12 cellular contexts compared by ENCODE assay signal in the genomic region with DNA sequence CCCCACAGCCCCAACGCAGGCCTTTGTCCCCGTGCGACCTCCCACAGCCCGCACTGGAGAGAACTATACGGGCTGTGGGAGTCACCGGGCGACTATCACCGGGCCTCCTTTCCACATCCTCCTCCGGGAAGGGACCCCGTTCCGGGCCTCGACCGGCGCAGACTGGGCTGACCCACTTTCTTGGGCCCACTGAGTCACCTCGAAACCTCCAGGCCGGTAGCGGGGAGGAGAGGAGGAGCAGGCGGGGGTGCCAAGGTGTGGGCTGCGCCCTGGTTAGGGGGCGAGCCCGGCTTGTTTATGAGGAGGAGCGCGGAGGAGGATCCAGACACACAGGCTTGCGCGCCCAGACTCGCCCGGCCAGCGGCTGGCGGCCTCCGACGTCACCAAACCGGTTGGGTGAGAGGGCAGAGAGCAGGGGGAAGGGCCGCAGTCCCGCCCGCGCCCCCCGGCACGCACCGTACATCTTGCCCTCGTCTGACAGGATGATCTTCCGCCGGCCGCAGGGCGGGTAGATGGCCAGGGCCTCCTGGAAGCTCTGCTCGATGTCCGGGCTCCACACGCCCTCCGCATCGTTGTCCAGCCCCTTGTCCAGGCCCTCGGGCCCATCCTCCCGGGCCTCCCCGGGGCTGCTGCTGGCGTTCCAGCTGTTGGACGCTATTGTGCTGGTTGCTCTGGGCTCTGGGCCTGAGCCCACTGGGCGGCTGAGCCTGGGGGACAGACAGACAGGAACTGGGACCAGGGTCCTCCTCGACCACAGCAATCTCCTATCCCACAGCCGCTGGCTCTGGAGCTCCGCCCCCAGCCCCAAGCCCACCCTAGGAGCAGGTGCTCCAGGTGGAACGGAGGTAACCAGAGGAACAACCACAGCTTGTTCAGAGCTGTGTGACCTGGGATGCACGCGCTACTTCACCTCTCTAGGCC. TPM values are rescaled to one million over a fixed set of nuclear protein-coding genes. Genes with fewer than 3 reads are reported as not detected.
DNase-seq lines count a peak whose midpoint lies in the region; ATAC-seq and TF ChIP-seq lines count a peak whose summit lies in the region.
"Had no signal": no experiment of that assay in that cellular context is flagged by ENCODE, and none has a peak within 500 bp of the region (broad histone marks: within the 10 kb centered on the region; RNA-seq: fewer than 3 reads in every experiment).

No MANE protein-coding gene starts in this region.

- H3K4me3 Mint-ChIP-seq in T-cell = no peak overlapping the region

- H3K79me2 ChIP-seq in parathyroid adenoma = no peaks in the 10 kb centered on the region

- CTCF ChIA-PET in T-cell (lab: Charles Lee) = interaction anchor here in 1 of 2 donors (0.6 kb wide), 1 partner anchor 148 kb away, joined by 4 read pairs; no protein-coding TSS in a partner anchor

- peaks cover 66% of the 10 kb centered on the region for H3K4me1 ChIP-seq in SJSA1 (replicated peaks)
- H3K4me1 ChIP-seq in left ventricle myocardium inferior = peaks cover 70% of the 10 kb centered on the region
- peaks cover 33% of the 10 kb centered on the region for H3K4me1 ChIP-seq in parathyroid adenoma
- H3K4me1 ChIP-seq in BE2C = peaks cover 17% of the 10 kb centered on the region

- TF ChIP-seq CTCF in left ventricle myocardium inferior (IDR thresholded peaks at IDR 0.05; ENCODE audit: borderline replicate concordance) = no peak
- no peak for TF ChIP-seq CTCF in parathyroid adenoma (IDR thresholded peaks at IDR 0.05)
- no peak for TF ChIP-seq CTCF in BE2C (IDR thresholded peaks at IDR 0.05; ENCODE audit: low read depth, low read length)

- H3K9me3 Mint-ChIP-seq in T-cell = no peaks in the 10 kb centered on the region

- intact Hi-C loops in left ventricle myocardium inferior (cut with micrococcal nuclease) = no loop called here

- H3K36me3 Mint-ChIP-seq in T-cell = no peaks in the 10 kb centered on the region

- H3K27me3 ChIP-seq in SJSA1 (replicated peaks) = no peaks in the 10 kb centered on the region
- no peaks in the 10 kb centered on the region for H3K27me3 ChIP-seq in left ventricle myocardium inferior (ENCODE audit: low read depth)
- no peaks in the 10 kb centered on the region for H3K27me3 ChIP-seq in parathyroid adenoma (ENCODE audit: control insufficient read depth, insufficient read depth, low read length)
- no peaks in the 10 kb centered on the region for H3K27me3 ChIP-seq in BE2C

- H3K27ac ChIP-seq in SJSA1 (peak overlapping the region; percentile 93), left ventricle myocardium inferior (replicated peaks) (peak overlapping the region; percentile 76), parathyroid adenoma (peak overlapping the region; percentile 83)
- H3K27ac ChIP-seq: BLaER1 treated with 17β-estradiol and CSF1 and Interleukin-3, amounts not matched to agents 10 nM and 100 nM; SK-N-MC had no signal

- DNase-seq in DMS153 (lab: John Stamatoyannopoulos, UW) (peak; percentile 66), SJSA1 (ENCODE audit: low read depth in 1 of 2, low spot score in 2 of 2) (no peak), left ventricle myocardium inferior (peak; percentile 36), BE2C (no peak), T-cell (no peak)
- DNase-seq: amygdala, KBM-7 had no signal

- peaks cover 2 to 10% (median 4%) of the 10 kb centered on the region in 3 donors for H3K4me1 Mint-ChIP-seq in T-cell

- no peak overlapping the region for H3K4me3 ChIP-seq in SJSA1
- peak overlapping the region; percentile 54 for H3K4me3 ChIP-seq in left ventricle myocardium inferior
- H3K4me3 ChIP-seq in parathyroid adenoma (ENCODE audit: low read depth, low read length) = peak overlapping the region; percentile 25
- H3K4me3 ChIP-seq in BE2C (ENCODE audit: low read depth, low read length) = no peak overlapping the region
- H3K4me3 ChIP-seq: BLaER1 treated with 17β-estradiol and CSF1 and Interleukin-3, amounts not matched to agents 10 nM and 100 nM; SK-N-MC had no signal

- no peak overlapping the region for H3K27ac Mint-ChIP-seq in T-cell

- H3K9me3 ChIP-seq in SJSA1 (replicated peaks) (no peaks in the 10 kb centered on the region), left ventricle myocardium inferior (replicated peaks) (no peaks in the 10 kb centered on the region), parathyroid adenoma (ENCODE audit: control insufficient read depth, low read length) (no peaks in the 10 kb centered on the region), BE2C (no peaks in the 10 kb centered on the region)
- H3K9me3 ChIP-seq: BLaER1 treated with 17β-estradiol and CSF1 and Interleukin-3, amounts not matched to agents 10 nM and 100 nM had no signal

- peak overlapping the region; percentile 78 for H2AFZ ChIP-seq in parathyroid adenoma

- H3K4me2 ChIP-seq in parathyroid adenoma (ENCODE audit: low read length) = peak overlapping the region; percentile 55

- no peaks in the 10 kb centered on the region for H3K27me3 Mint-ChIP-seq in T-cell

- ATAC-seq in GM18520 (IDR thresholded peaks at IDR 0.05; ENCODE audit: unreplicated experiment) = no peak
- no peak for ATAC-seq in T-cell (replicated peaks in 1 of 4)
- ATAC-seq in HG03139 (IDR thresholded peaks at IDR 0.05; ENCODE audit: unreplicated experiment) = no peak

- H3K36me3 ChIP-seq in SJSA1 (peaks cover 46% of the 10 kb centered on the region), left ventricle myocardium inferior (peaks cover 7% of the 10 kb centered on the region), parathyroid adenoma (ENCODE audit: control insufficient read depth, insufficient read depth, low read length) (no peaks in the 10 kb centered on the region), BE2C (no peaks in the 10 kb centered on the region)
- H3K36me3 ChIP-seq: BLaER1 treated with 17β-estradiol and CSF1 and Interleukin-3, amounts not matched to agents 10 nM and 100 nM had no signal

- POLR2A ChIA-PET in T-cell (lab: Charles Lee) = interaction anchor here in 1 of 2 donors (0.6 kb wide), 1 partner anchor 11 kb away, joined by 3 read pairs; no protein-coding TSS in a partner anchor

- no peak overlapping the region for H3K9ac ChIP-seq in parathyroid adenoma
- H3K9ac ChIP-seq: BLaER1 treated with 17β-estradiol and CSF1 and Interleukin-3, amounts not matched to agents 10 nM and 100 nM had no signal

RNA-seq across cellular contexts. Expression of gene TEAD3, which starts 10.6 kb away (rescaled TPM):
- 14.5 and 24.4 TPM in 2 replicates for total RNA-seq in SJSA1 (2014; rRNA removed; shearing (Covaris generic))
- total RNA-seq in left ventricle myocardium inferior (28.0 TPM), T-cell (under 1 TPM in 3 of 5 donors, not detected in 2; 0.26 to 0.53 (median 0.41) TPM)
- polyA plus RNA-seq in BE2C (2012; ENCODE audit: insufficient read depth, insufficient read length, low read depth) = 24.8 TPM

RNA-seq across cellular contexts. Expression of gene RPL10A, which starts 18.1 kb away (rescaled TPM):
- 983 and 1,383 TPM in 2 replicates for total RNA-seq in SJSA1 (2014; rRNA removed; shearing (Covaris generic))
- total RNA-seq in left ventricle myocardium inferior (552 TPM), T-cell (1,000 to 10,000 TPM; 1,890 to 2,203 (median 2,081) TPM)
- 1,119 TPM for polyA plus RNA-seq in BE2C (2012; ENCODE audit: insufficient read depth, insufficient read length, low read depth)

RNA-seq across cellular contexts. Expression of gene TULP1, which starts 26.4 kb away (rescaled TPM):
- not detected in 2 replicates for total RNA-seq in SJSA1 (2014; rRNA removed; shearing (Covaris generic))
- total RNA-seq in left ventricle myocardium inferior = not detected
- polyA plus RNA-seq in BE2C (2012; ENCODE audit: insufficient read depth, insufficient read length, low read depth) = not detected
- total RNA-seq in T-cell = not detected

RNA-seq across cellular contexts. Expression of gene FANCE, which starts 34.1 kb away (rescaled TPM):
- 16.3 and 20.2 TPM in 2 replicates for total RNA-seq in SJSA1 (2014; rRNA removed; shearing (Covaris generic))
- total RNA-seq in left ventricle myocardium inferior (3.7 TPM), T-cell (10 to 100 TPM in 3 of 5 donors, 1 to 10 TPM in 2; 5.6 to 12.8 (median 11.7) TPM)
- 7.2 TPM for polyA plus RNA-seq in BE2C (2012; ENCODE audit: insufficient read depth, insufficient read length, low read depth)

Comparison
In these comparisons a context has a peak if more than half of its experiments do, and no peak if none do; other contexts are left out.
1. DNase-seq: peak in DMS153 (single experiment) and left ventricle myocardium inferior (single experiment); none in SJSA1 (0 of 2), BE2C (single experiment) and T-cell (0 of 34).
2. H3K4me3 ChIP-seq: peak in left ventricle myocardium inferior (single experiment) and parathyroid adenoma (single experiment); none in SJSA1 (single experiment) and BE2C (single experiment).
3. RNA of gene TEAD3, which starts 10.6 kb away (total RNA-seq): 28.0 TPM in left ventricle myocardium inferior (single experiment) and 14.5 to 24.4 TPM in SJSA1; 0.26 to 0.53 TPM in T-cell; every median in the first group is over 10 times any median in the second.
4. Peak in every context shown above with its lines, with median percentiles within 50 percentile points of each other: H3K27ac ChIP-seq.